In the genomic region with DNA sequence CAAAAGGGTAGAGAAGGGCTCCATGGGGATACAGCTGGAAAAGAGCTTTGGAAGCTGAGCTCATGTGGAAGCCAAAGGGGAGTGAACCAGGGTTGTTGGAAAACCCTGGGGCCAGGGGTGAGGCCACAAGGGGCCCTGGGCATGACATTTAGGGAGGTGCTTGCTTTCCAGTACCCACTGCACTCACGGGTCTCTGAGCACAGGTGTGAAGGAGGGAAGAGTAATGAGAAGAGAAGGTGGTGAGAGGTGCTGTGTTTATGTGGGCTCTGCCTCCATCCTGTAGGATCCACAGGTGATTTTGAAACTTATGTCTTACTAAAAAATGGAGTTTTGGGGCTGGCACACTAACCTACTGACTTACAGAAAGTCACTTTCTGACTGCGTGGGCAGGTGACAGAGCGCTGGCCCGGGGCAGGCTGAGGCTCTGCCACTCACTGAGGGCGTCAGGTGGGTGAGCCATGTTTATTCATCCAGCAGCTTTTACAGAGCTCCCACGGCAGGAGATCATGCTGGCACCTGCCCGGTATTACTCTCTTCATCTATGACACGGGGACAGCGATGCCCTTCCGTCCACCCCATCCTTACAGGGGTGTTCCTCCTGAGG, we compare ENCODE assay signal across 13 cellular contexts. TPM values are rescaled to one million over a fixed set of nuclear protein-coding genes. Genes with fewer than 3 reads are reported as not detected.
A peak's percentile ranks its signal among the peaks of the same experiment; 100 is the strongest.
DNase-seq lines count a peak whose midpoint lies in the region; ATAC-seq and TF ChIP-seq lines count a peak whose summit lies in the region.
"Had no signal": no experiment of that assay in that cellular context is flagged by ENCODE, and none has a peak within 500 bp of the region (broad histone marks: within the 10 kb centered on the region; RNA-seq: fewer than 3 reads in every experiment).

No MANE protein-coding gene starts in this region.

- H3F3A ChIP-seq in GM23338 (replicated peaks; ENCODE audit: low read depth), result 0 out of 2 replicates have a peak, but pooled peaks cover 5% of the 10 kb centered on the region

- H3K4me3 Mint-ChIP-seq in GM23338, result no peak overlapping the region
- peak overlapping the region; percentile 66 for H3K4me3 Mint-ChIP-seq in activated CD4-positive, alpha-beta memory T cell treated with anti-CD3 and anti-CD28 coated beads, Interleukin-2, amount 10 ng/mL, durations not matched to agents 7 days and 5 days
- H3K4me3 Mint-ChIP-seq: mesothelial cell of epicardium had no signal

- H3K9ac ChIP-seq in Karpas-422 (ENCODE audit: low read length), result no peak overlapping the region

- H3K4me3 ChIP-seq in GM23338 (no peak overlapping the region), Karpas-422 (ENCODE audit: low read length) (no peak overlapping the region)
- H3K4me3 ChIP-seq in effector memory CD4-positive, alpha-beta T cell (ENCODE audit: insufficient read depth, low read depth, low read length, poor library complexity, severe bottlenecking), result no peak overlapping the region
- H3K4me3 ChIP-seq: ascending aorta, PC-9 had no signal

- POLR2A ChIA-PET in activated CD4-positive, alpha-beta memory T cell treated with anti-CD3 and anti-CD28 coated beads, Interleukin-2, amount 10 ng/mL, durations not matched to agents 7 days and 5 days (lab: Charles Lee), result interaction anchor here (1.4 to 6.4 kb wide), 4 partner anchors 8 to 70 kb away, joined by 4 to 89 read pairs (median 11); partner anchors contain the start of gene KSR1

- H3K27me3 Mint-ChIP-seq in GM23338 (ENCODE audit: insufficient read depth, low read depth, poor library complexity), result peaks cover 10% of the 10 kb centered on the region
- H3K27me3 Mint-ChIP-seq in activated CD4-positive, alpha-beta memory T cell treated with anti-CD3 and anti-CD28 coated beads, Interleukin-2, amount 10 ng/mL, durations not matched to agents 7 days and 5 days, result no peaks in the 10 kb centered on the region

- no peaks in the 10 kb centered on the region for H3K9me3 Mint-ChIP-seq in GM23338
- H3K9me3 Mint-ChIP-seq in activated CD4-positive, alpha-beta memory T cell treated with anti-CD3 and anti-CD28 coated beads, Interleukin-2, amount 10 ng/mL, durations not matched to agents 7 days and 5 days, result no peaks in the 10 kb centered on the region
- H3K9me3 Mint-ChIP-seq: mesothelial cell of epicardium had no signal

- H3K4me1 ChIP-seq in GM23338 (ENCODE audit: insufficient read depth) (peaks cover 68% of the 10 kb centered on the region), Karpas-422 (ENCODE audit: low read length) (peaks cover 7% of the 10 kb centered on the region; the same call in 1 of the 2 replicates)
- H3K4me1 ChIP-seq in effector memory CD4-positive, alpha-beta T cell (ENCODE audit: control insufficient read depth, insufficient read depth, low read length, poor library complexity, severe bottlenecking), result peaks cover 24% of the 10 kb centered on the region

- peaks cover 74% of the 10 kb centered on the region for H3K4me1 Mint-ChIP-seq in GM23338
- H3K4me1 Mint-ChIP-seq in activated CD4-positive, alpha-beta memory T cell treated with anti-CD3 and anti-CD28 coated beads, Interleukin-2, amount 10 ng/mL, durations not matched to agents 7 days and 5 days, result peaks cover 89% of the 10 kb centered on the region

- no peak for ATAC-seq in GM23338
- ATAC-seq in GM18909 (IDR thresholded peaks at IDR 0.05; ENCODE audit: poor library complexity, unreplicated experiment), result no peak
- no peak for ATAC-seq in GM19467 (IDR thresholded peaks at IDR 0.05; ENCODE audit: unreplicated experiment)

- H3K79me2 ChIP-seq in GM23338 (replicated peaks; ENCODE audit: insufficient read depth) (peaks cover 98% of the 10 kb centered on the region), Karpas-422 (ENCODE audit: low read length) (no peaks in the 10 kb centered on the region)

- no peaks in the 10 kb centered on the region for H3K27me3 ChIP-seq in GM23338 (ENCODE audit: insufficient read depth)
- no peaks in the 10 kb centered on the region for H3K27me3 ChIP-seq in effector memory CD4-positive, alpha-beta T cell (replicated peaks; ENCODE audit: control insufficient read depth, insufficient read depth, low read length, poor library complexity, severe bottlenecking)
- no peaks in the 10 kb centered on the region for H3K27me3 ChIP-seq in Karpas-422 (ENCODE audit: low read length)
- H3K27me3 ChIP-seq: ascending aorta had no signal

- CTCF ChIA-PET in activated CD4-positive, alpha-beta memory T cell treated with anti-CD3 and anti-CD28 coated beads, Interleukin-2, amount 10 ng/mL, durations not matched to agents 7 days and 5 days (lab: Charles Lee), result interaction anchor here (0.7 to 1.5 kb wide), 2 partner anchors 124 to 234 kb away, joined by 4 read pairs; no protein-coding TSS in a partner anchor

- no peaks in the 10 kb centered on the region; the same call in none of the 2 replicates for H4K20me1 ChIP-seq in GM23338 (replicated peaks; ENCODE audit: insufficient read depth)
- H4K20me1 ChIP-seq in Karpas-422 (ENCODE audit: insufficient read depth, low read depth, low read length), result no peaks in the 10 kb centered on the region

- H3K9me3 ChIP-seq in effector memory CD4-positive, alpha-beta T cell (ENCODE audit: control insufficient read depth, low read length), result no peaks in the 10 kb centered on the region
- H3K9me3 ChIP-seq in Karpas-422 (ENCODE audit: low read length), result no peaks in the 10 kb centered on the region
- H3K9me3 ChIP-seq: ascending aorta had no signal

- H3K36me3 ChIP-seq in GM23338 (ENCODE audit: insufficient read depth), result no peaks in the 10 kb centered on the region
- no peaks in the 10 kb centered on the region for H3K36me3 ChIP-seq in effector memory CD4-positive, alpha-beta T cell (ENCODE audit: control insufficient read depth, insufficient read depth, low read length)
- H3K36me3 ChIP-seq in Karpas-422 (ENCODE audit: insufficient read depth, low read length), result no peaks in the 10 kb centered on the region
- H3K36me3 ChIP-seq: ascending aorta had no signal

- no peak for TF ChIP-seq CTCF in GM23338 (conservative IDR thresholded peaks at IDR 0.05; ENCODE audit: low read depth in 2 of 2)

- H3K36me3 Mint-ChIP-seq in GM23338 (ENCODE audit: low read depth), result no peaks in the 10 kb centered on the region; the same call in 2 of the 3 replicates
- H3K36me3 Mint-ChIP-seq in activated CD4-positive, alpha-beta memory T cell treated with anti-CD3 and anti-CD28 coated beads, Interleukin-2, amount 10 ng/mL, durations not matched to agents 7 days and 5 days (ENCODE audit: low read depth), result peaks cover 5% of the 10 kb centered on the region
- H3K36me3 Mint-ChIP-seq: mesothelial cell of epicardium had no signal

- H3K4me2 ChIP-seq in GM23338, result 0 out of 2 replicates have a peak overlapping the region, but pooled peaks have one; percentile 65
- no peak overlapping the region for H3K4me2 ChIP-seq in Karpas-422 (ENCODE audit: low read depth, low read length, poor library complexity, severe bottlenecking)
- H3K4me2 ChIP-seq: PC-9 had no signal

- no peak overlapping the region for H3K27ac Mint-ChIP-seq in GM23338
- peak overlapping the region; percentile 98 for H3K27ac Mint-ChIP-seq in activated CD4-positive, alpha-beta memory T cell treated with anti-CD3 and anti-CD28 coated beads, Interleukin-2, amount 10 ng/mL, durations not matched to agents 7 days and 5 days
- H3K27ac Mint-ChIP-seq: mesothelial cell of epicardium had no signal

- H2AFZ ChIP-seq in GM23338 (no peak overlapping the region), Karpas-422 (ENCODE audit: low read length) (no peak overlapping the region)
- H2AFZ ChIP-seq: PC-9 had no signal

- H3K27ac ChIP-seq in GM23338 (ENCODE audit: low read depth) (no peak overlapping the region), Karpas-422 (ENCODE audit: low read length) (no peak overlapping the region)
- H3K27ac ChIP-seq in effector memory CD4-positive, alpha-beta T cell (ENCODE audit: insufficient read depth, low read length, poor library complexity, severe bottlenecking), result peak overlapping the region; percentile 76
- H3K27ac ChIP-seq: ascending aorta, PC-9 had no signal

- DNase-seq in GM23338 (ENCODE audit: low spot score) (no peak), Karpas-422 (no peak), NAMALWA (ENCODE audit: low spot score) (no peak)
- DNase-seq in activated CD4-positive, alpha-beta memory T cell treated with anti-CD3 and anti-CD28 coated beads, Interleukin-2, amount 10 ng/mL, durations not matched to agents 7 days and 5 days, result no peak
- DNase-seq in effector memory CD4-positive, alpha-beta T cell, result no peak
- peak; percentile 62 for DNase-seq in stimulated activated CD4-positive, alpha-beta T cell treated with anti-CD3 and anti-CD28 coated beads, Interleukin-4, amount 100 ng/mL, for 1 hour
- DNase-seq: NCI-H187 treated with DMSO at 0.1 percent for 48 hours, PC-9, retina had no signal

- H3K9me2 ChIP-seq in GM23338 (ENCODE audit: insufficient read depth), result no peaks in the 10 kb centered on the region
- H3K9me2 ChIP-seq in Karpas-422 (replicated peaks; ENCODE audit: insufficient read depth, low read length), result no peaks in the 10 kb centered on the region

TF ChIP-seq in GM23338, 12 proteins besides CTCF, POLR2A, EP300 and RAD21 (continues in another document):
- TF ChIP-seq POLR2AphosphoS5 (IDR thresholded peaks at IDR 0.05; ENCODE audit: low read depth) (no peak), NANOG (IDR thresholded peaks at IDR 0.05; ENCODE audit: borderline replicate concordance) (no peak), CREB1 (CRISPR knock-in tag; IDR thresholded peaks at IDR 0.05; ENCODE audit: low read depth) (no peak), STAT1 (IDR thresholded peaks at IDR 0.05; ENCODE audit: unreplicated experiment) (no peak), EZH2 (IDR thresholded peaks at IDR 0.05; ENCODE audit: low read depth, unreplicated experiment) (no peak), EZH2phosphoT487 (IDR thresholded peaks at IDR 0.05; ENCODE audit: unreplicated experiment) (no peak), ZNF331 (CRISPR knock-in tag; IDR thresholded peaks at IDR 0.05; ENCODE audit: low read depth) (no peak)

RNA-seq across cellular contexts. Expression of gene KSR1, which starts 18.9 kb away (rescaled TPM):
- 35.6 and 53.2 TPM in 2 replicates for total RNA-seq in GM23338 (2014; rRNA removed; shearing (Covaris generic))
- 7.8 and 8.5 TPM in 2 replicates for polyA plus RNA-seq in GM23338 (2016; fragmentation: Nextera tagmentation; extraction: Ambion mirVana)
- total RNA-seq in activated CD4-positive, alpha-beta memory T cell treated with anti-CD3 and anti-CD28 coated beads, Interleukin-2, amount 10 ng/mL, durations not matched to agents 7 days and 5 days, result 10 to 100 TPM; 44.4 to 47.6 TPM
- 0.32 and 0.52 TPM in 2 replicates for total RNA-seq in Karpas-422 (2014; rRNA removed; shearing (Covaris generic); ENCODE audit: low replicate concordance)

Comparison
In these comparisons a context has a peak if more than half of its experiments do, and no peak if none do; other contexts are left out.
1. RNA of gene KSR1, which starts 18.9 kb away (total RNA-seq): 35.6 to 53.2 TPM in GM23338 and 44.4 to 47.6 TPM in activated CD4-positive, alpha-beta memory T cell treated with anti-CD3 and anti-CD28 coated beads, Interleukin-2, amount 10 ng/mL, durations not matched to agents 7 days and 5 days; 0.32 to 0.52 TPM in Karpas-422; every median in the first group is over 10 times any median in the second.